In genomic region chr7:134062460-134062859, GRCh38 we compare ENCODE assay signal across 1 cellular context.
TF ChIP-seq lines count a peak whose summit lies in the region.

No MANE protein-coding gene starts in this region.

TF ChIP-seq in K562, 482 proteins besides CTCF, POLR2A, EP300 and RAD21 (continued from another document and continues in another):
- no peak for TF ChIP-seq GTF3C2 (IDR thresholded peaks at IDR 0.05; ENCODE audit: borderline replicate concordance, extremely low read depth, insufficient read length)
- TF ChIP-seq NR2F6 (CRISPR knock-in tag; IDR thresholded peaks at IDR 0.05): no peak
- TF ChIP-seq ZBTB40 (IDR thresholded peaks at IDR 0.05): no peak
- no peak for TF ChIP-seq ZBTB40 (CRISPR knock-in tag; IDR thresholded peaks at IDR 0.05)
- peak; percentile 69 for TF ChIP-seq TCF3 (CRISPR knock-in tag; IDR thresholded peaks at IDR 0.05)
- no peak for TF ChIP-seq CHD2 (IDR thresholded peaks at IDR 0.05; ENCODE audit: low read depth, low read length)
- TF ChIP-seq VEZF1 (CRISPR knock-in tag; IDR thresholded peaks at IDR 0.05): no peak; the same call in 1 of the 2 replicates
- no peak for TF ChIP-seq ZHX1 (conservative IDR thresholded peaks at IDR 0.05; ENCODE audit: low read length)
- TF ChIP-seq NFIX (CRISPR knock-in tag; IDR thresholded peaks at IDR 0.05; ENCODE audit: low read depth): no peak
- no peak for TF ChIP-seq RFX7 (CRISPR knock-in tag; IDR thresholded peaks at IDR 0.05)
- TF ChIP-seq TEAD2 (tag; IDR thresholded peaks at IDR 0.05): no peak
- TF ChIP-seq ELF2 (CRISPR knock-in tag; IDR thresholded peaks at IDR 0.05): no peak
- no peak for TF ChIP-seq KAT8 (IDR thresholded peaks at IDR 0.05; ENCODE audit: low read depth)
- TF ChIP-seq USF1 (CRISPR knock-in tag; IDR thresholded peaks at IDR 0.05): no peak
- no peak for TF ChIP-seq SMAD3 (CRISPR knock-in tag; conservative IDR thresholded peaks at IDR 0.05)
- no peak for TF ChIP-seq MITF (IDR thresholded peaks at IDR 0.05)
- no peak for TF ChIP-seq FOXJ2 (tag; IDR thresholded peaks at IDR 0.05)
- no peak for TF ChIP-seq GATAD2A (IDR thresholded peaks at IDR 0.05)
- no peak for TF ChIP-seq MED1 (CRISPR knock-in tag; IDR thresholded peaks at IDR 0.05; ENCODE audit: borderline replicate concordance)
- peak; percentile 67 for TF ChIP-seq DPF2 (IDR thresholded peaks at IDR 0.05)
- no peak for TF ChIP-seq KLF1 (tag; IDR thresholded peaks at IDR 0.05)
